ENCODE assay signal across 15 cellular contexts in genomic region chr11:63602296-63602695, GRCh38. TPM values are rescaled to one million over a fixed set of nuclear protein-coding genes. Genes with fewer than 3 reads are reported as not detected.
DNase-seq lines count a peak whose midpoint lies in the region; ATAC-seq, FAIRE-seq and TF ChIP-seq lines count a peak whose summit lies in the region.
"Had no signal": no experiment of that assay in that cellular context is flagged by ENCODE, and none has a peak within 500 bp of the region (broad histone marks: within the 10 kb centered on the region; RNA-seq: fewer than 3 reads in every experiment).

No MANE protein-coding gene starts in this region.

- DNase-seq in AG10803 (ENCODE audit: low read depth), result peak; percentile 45
- DNase-seq in astrocyte (ENCODE audit: low read depth), result peak; percentile 83
- peak; percentile 20 for DNase-seq in fibroblast of villous mesenchyme (ENCODE audit: low read depth)
- DNase-seq in psoas muscle, result no peak
- DNase-seq in effector memory CD4-positive, alpha-beta T cell, result no peak
- no peak for DNase-seq in lower lobe of right lung
- no peak for DNase-seq in anterior cingulate cortex (lab: John Stamatoyannopoulos, UW)
- DNase-seq: activated CD4-positive, alpha-beta T cell treated with anti-CD3 and anti-CD28 coated beads for 1 hour; amniotic stem cell; DMS153; mammary epithelial cell; NCI-H1048 had no signal

- H3K4me3 Mint-ChIP-seq in astrocyte (ENCODE audit: unreplicated experiment), result no peak overlapping the region

- 53 to 59% (median 56%) methylated on average over 2 of the region's 2 CpGs for WGBS in psoas muscle, 3 donors

- H3K9me3 Mint-ChIP-seq in astrocyte (ENCODE audit: unreplicated experiment), result no peaks in the 10 kb centered on the region

- H3K9me3 ChIP-seq in astrocyte (ENCODE audit: insufficient read depth, low read depth, low read length), result no peaks in the 10 kb centered on the region
- H3K9me3 ChIP-seq in psoas muscle, result no peaks in the 10 kb centered on the region
- H3K9me3 ChIP-seq in effector memory CD4-positive, alpha-beta T cell (ENCODE audit: control insufficient read depth, low read length), result no peaks in the 10 kb centered on the region
- H3K9me3 ChIP-seq in lower lobe of right lung, result no peaks in the 10 kb centered on the region
- H3K9me3 ChIP-seq: neutrophil had no signal

- no peak overlapping the region for H3K9ac ChIP-seq in astrocyte (ENCODE audit: low read length)

- H3K27ac ChIP-seq in astrocyte (ENCODE audit: low read depth, low read length) (no peak overlapping the region), psoas muscle (peak overlapping the region; percentile 5), lower lobe of right lung (no peak overlapping the region)
- no peak overlapping the region for H3K27ac ChIP-seq in effector memory CD4-positive, alpha-beta T cell (ENCODE audit: insufficient read depth, low read length, poor library complexity, severe bottlenecking)
- H3K27ac ChIP-seq: neutrophil had no signal

- H3K27me3 ChIP-seq in astrocyte (ENCODE audit: insufficient read depth, low read length), result no peaks in the 10 kb centered on the region
- no peaks in the 10 kb centered on the region for H3K27me3 ChIP-seq in psoas muscle (ENCODE audit: insufficient read depth in 3 of 3, low read length in 2 of 3)
- H3K27me3 ChIP-seq in effector memory CD4-positive, alpha-beta T cell (replicated peaks; ENCODE audit: control insufficient read depth, insufficient read depth, low read length, poor library complexity, severe bottlenecking), result no peaks in the 10 kb centered on the region
- H3K27me3 ChIP-seq in lower lobe of right lung (ENCODE audit: low read depth), result no peaks in the 10 kb centered on the region
- H3K27me3 ChIP-seq: neutrophil had no signal

- ATAC-seq in psoas muscle, result peak; percentile 9 to 80 (median 58)
- no peak for ATAC-seq in HG02970 (IDR thresholded peaks at IDR 0.05; ENCODE audit: low FRiP score, unreplicated experiment)
- ATAC-seq in lower lobe of right lung, result no peak

- intact Hi-C loops in psoas muscle (cut with DNase I), result no loop called here
- intact Hi-C loops in lower lobe of right lung (cut with DNase I), result no loop called here

- H3K36me3 Mint-ChIP-seq in astrocyte (ENCODE audit: low read depth, unreplicated experiment), result peaks cover 4% of the 10 kb centered on the region

- H3K27me3 Mint-ChIP-seq in astrocyte (ENCODE audit: low read depth, unreplicated experiment), result no peaks in the 10 kb centered on the region

- TF ChIP-seq CTCF in AG10803 (conservative IDR thresholded peaks at IDR 0.05; ENCODE audit: low read length) (no peak), astrocyte (IDR thresholded peaks at IDR 0.05; ENCODE audit: insufficient read depth, low read depth, low read length) (no peak), fibroblast of villous mesenchyme (IDR thresholded peaks at IDR 0.05; ENCODE audit: insufficient read depth, low read depth, low read length) (no peak), psoas muscle (IDR thresholded peaks at IDR 0.05) (no peak), lower lobe of right lung (IDR thresholded peaks at IDR 0.05) (no peak)

- no peaks in the 10 kb centered on the region for H3K79me2 ChIP-seq in astrocyte (ENCODE audit: insufficient read depth, low read length)

- H3K36me3 ChIP-seq in astrocyte (ENCODE audit: insufficient read depth, low read length), result no peaks in the 10 kb centered on the region
- peaks cover 0 to 9% of the 10 kb centered on the region in 2 donors for H3K36me3 ChIP-seq in psoas muscle (ENCODE audit: insufficient read depth in 1 of 2, low read depth in 1 of 2)
- H3K36me3 ChIP-seq in effector memory CD4-positive, alpha-beta T cell (ENCODE audit: control insufficient read depth, insufficient read depth, low read length), result no peaks in the 10 kb centered on the region
- peaks cover 21% of the 10 kb centered on the region for H3K36me3 ChIP-seq in lower lobe of right lung
- H3K36me3 ChIP-seq: neutrophil had no signal

- peaks cover 15% of the 10 kb centered on the region for H3K4me1 Mint-ChIP-seq in astrocyte (ENCODE audit: low read depth, unreplicated experiment)

- H4K20me1 ChIP-seq in astrocyte (ENCODE audit: insufficient read depth, low read length), result no peaks in the 10 kb centered on the region

- H3K27ac Mint-ChIP-seq in astrocyte (ENCODE audit: unreplicated experiment), result no peak overlapping the region

- H3K4me2 ChIP-seq in astrocyte (ENCODE audit: low read length), result peak overlapping the region; percentile 15

- H2AFZ ChIP-seq in astrocyte (ENCODE audit: low read depth, low read length), result no peak overlapping the region

- H3K4me3 ChIP-seq in AG10803 (ENCODE audit: low read length) (no peak overlapping the region), astrocyte (ENCODE audit: insufficient read depth, low read depth, low read length) (no peak overlapping the region), fibroblast of villous mesenchyme (ENCODE audit: low read depth, low read length) (no peak overlapping the region), psoas muscle (no peak overlapping the region), lower lobe of right lung (no peak overlapping the region)
- H3K4me3 ChIP-seq in effector memory CD4-positive, alpha-beta T cell (ENCODE audit: insufficient read depth, low read depth, low read length, poor library complexity, severe bottlenecking), result no peak overlapping the region

- no peak for FAIRE-seq in astrocyte (lab: Jason Lieb, UNC)

- peaks cover 7% of the 10 kb centered on the region for H3K4me1 ChIP-seq in astrocyte (ENCODE audit: insufficient read depth, low read length)
- H3K4me1 ChIP-seq in psoas muscle, result peaks cover 19% of the 10 kb centered on the region
- H3K4me1 ChIP-seq in effector memory CD4-positive, alpha-beta T cell (ENCODE audit: control insufficient read depth, insufficient read depth, low read length, poor library complexity, severe bottlenecking), result no peaks in the 10 kb centered on the region
- peaks cover 13% of the 10 kb centered on the region for H3K4me1 ChIP-seq in lower lobe of right lung

RNA-seq across cellular contexts. Expression of gene PLAAT3, which starts 11.9 kb away (rescaled TPM):
- total RNA-seq in astrocyte (11.5 and 15.5 TPM in 2 replicates), fibroblast of villous mesenchyme (4.2 and 6.0 TPM in 2 replicates), psoas muscle (100 to 1,000 TPM in 1 of 4 donors, 10 to 100 TPM in 3; 67.6 to 102 (median 83.6) TPM), lower lobe of right lung (81.9 TPM)
- polyA plus RNA-seq in psoas muscle, result 100 to 1,000 TPM in 1 of 3 donors, 10 to 100 TPM in 2; 50.0 to 115 (median 82.3) TPM

RNA-seq across cellular contexts. Expression of gene PLAAT2, which starts 39.1 kb away (rescaled TPM):
- total RNA-seq in astrocyte (0.52 TPM in 1 of 2 replicates, not detected in the other), fibroblast of villous mesenchyme (not detected in 2 replicates), psoas muscle (not detected), lower lobe of right lung (2.9 TPM)
- under 1 TPM in 1 of 3 donors, not detected in 2; 0.16 TPM for polyA plus RNA-seq in psoas muscle
- polyA plus RNA-seq: BJ had no signal

Comparison
In these comparisons a context has a peak if more than half of its experiments do, and no peak if none do; other contexts are left out.
1. DNase-seq: peak in AG10803 (single experiment), astrocyte (single experiment) and fibroblast of villous mesenchyme (single experiment); none in psoas muscle (0 of 2), effector memory CD4-positive, alpha-beta T cell (0 of 3), lower lobe of right lung (single experiment) and anterior cingulate cortex (0 of 58).
2. ATAC-seq: peak in psoas muscle (4 of 4); none in HG02970 (single experiment) and lower lobe of right lung (0 of 2).